In genomic region chr16:81938331-81939163, GRCh38 we compare ENCODE assay signal across 20 cellular contexts.
"Had no signal": no experiment of that assay in that cellular context is flagged by ENCODE, and none has a peak within 500 bp of the region (broad histone marks: within the 10 kb centered on the region; RNA-seq: fewer than 3 reads in every experiment).

No MANE protein-coding gene starts in this region.

- H3K27ac Mint-ChIP-seq: activated CD4-positive, alpha-beta T cell treated with anti-CD3 and anti-CD28 coated beads, Interleukin-2, amount 10 ng/mL, durations not matched to agents 7 days and 5 days; activated naive CD8-positive, alpha-beta T cell; activated T-cell treated with anti-CD3 and anti-CD28 coated beads, Interleukin-2, amount 50 U/mL, for 24 hours; brain; natural killer cell treated with Interleukin-12 subunit alpha and Interleukin-12 subunit beta and Interleukin-15 and Interleukin-18, amount 100 ng/mL, for 72 hours; type B pancreatic cell had no signal

- H3K36me3 Mint-ChIP-seq: activated naive CD8-positive, alpha-beta T cell; brain; type B pancreatic cell had no signal

- H3K36me3 ChIP-seq: gastrocnemius medialis, sigmoid colon had no signal

- ATAC-seq: gastrocnemius medialis; mucosa of descending colon; natural killer cell treated with Interleukin-12 subunit alpha and Interleukin-12 subunit beta and Interleukin-15 and Interleukin-18, amount 100 ng/mL, for 72 hours had no signal

- H3K4me1 Mint-ChIP-seq: activated CD4-positive, alpha-beta T cell treated with anti-CD3 and anti-CD28 coated beads, Interleukin-2, amount 10 ng/mL, durations not matched to agents 7 days and 5 days had no signal

- H3K4me3 ChIP-seq: gastrocnemius medialis, mucosa of descending colon, sigmoid colon, SK-N-MC, suprapubic skin had no signal

- H3K9me3 Mint-ChIP-seq: activated CD4-positive, alpha-beta T cell treated with anti-CD3 and anti-CD28 coated beads, Interleukin-2, amount 10 ng/mL, durations not matched to agents 7 days and 5 days; activated T-cell treated with anti-CD3 and anti-CD28 coated beads, Interleukin-2, amount 50 U/mL, for 24 hours; brain; natural killer cell treated with Interleukin-12 subunit alpha and Interleukin-12 subunit beta and Interleukin-15 and Interleukin-18, amount 100 ng/mL, for 72 hours; type B pancreatic cell had no signal

- H3K4me1 ChIP-seq: gastrocnemius medialis had no signal

- H3K4me3 Mint-ChIP-seq: activated CD4-positive, alpha-beta T cell treated with anti-CD3 and anti-CD28 coated beads, Interleukin-2, amount 10 ng/mL, durations not matched to agents 7 days and 5 days; activated naive CD8-positive, alpha-beta T cell; activated T-cell treated with anti-CD3 and anti-CD28 coated beads, Interleukin-2, amount 50 U/mL, for 24 hours; brain; natural killer cell treated with Interleukin-12 subunit alpha and Interleukin-12 subunit beta and Interleukin-15 and Interleukin-18, amount 100 ng/mL, for 72 hours; type B pancreatic cell had no signal

- H3K27me3 ChIP-seq: gastrocnemius medialis, sigmoid colon, suprapubic skin had no signal

- DNase-seq: activated CD4-positive, alpha-beta T cell treated with anti-CD3 and anti-CD28 coated beads, Interleukin-2, amount 10 ng/mL, durations not matched to agents 7 days and 5 days; activated effector memory CD4-positive, alpha-beta T cell treated with anti-CD3 and anti-CD28 coated beads, Interleukin-2, amount 50 U/mL, for 16 hours; activated T-cell treated with anti-CD3 and anti-CD28 coated beads, Interleukin-2, amount 50 U/mL, for 24 hours; amygdala; cerebellar nuclear complex; gastrocnemius medialis; kidney glomerular epithelial cell; mucosa of descending colon; sigmoid colon; stimulated activated CD4-positive, alpha-beta T cell treated with anti-CD3 and anti-CD28 coated beads, Interleukin-12 subunit alpha, Interleukin-12 subunit beta, amount 100 ng/mL, for 4 hours; stimulated activated naive CD4-positive, alpha-beta T cell treated with Interleukin-2 at 50 U/mL for 16 hours; T-helper 1 cell had no signal

- FAIRE-seq: endometrium had no signal

- H3K27ac ChIP-seq: gastrocnemius medialis, sigmoid colon, SK-N-MC, suprapubic skin, VCaP had no signal

- H3K27me3 Mint-ChIP-seq: activated CD4-positive, alpha-beta T cell treated with anti-CD3 and anti-CD28 coated beads, Interleukin-2, amount 10 ng/mL, durations not matched to agents 7 days and 5 days; activated T-cell treated with anti-CD3 and anti-CD28 coated beads, Interleukin-2, amount 50 U/mL, for 24 hours; natural killer cell treated with Interleukin-12 subunit alpha and Interleukin-12 subunit beta and Interleukin-15 and Interleukin-18, amount 100 ng/mL, for 72 hours; type B pancreatic cell had no signal

- H3K9me3 ChIP-seq: gastrocnemius medialis, mucosa of descending colon, sigmoid colon, suprapubic skin had no signal
